10 cellular contexts compared by ENCODE assay signal in genomic region chr5:156846914-156847313, GRCh38. TPM values are rescaled to one million over a fixed set of nuclear protein-coding genes. Genes with fewer than 3 reads are reported as not detected.
"Had no signal": no experiment of that assay in that cellular context is flagged by ENCODE, and none has a peak within 500 bp of the region (broad histone marks: within the 10 kb centered on the region; RNA-seq: fewer than 3 reads in every experiment).

No MANE protein-coding gene starts in this region.

- H3K4me1 ChIP-seq: HAP-1 had no signal

- DNase-seq: GOT3, H7, HFFc6, IMR-90, KG1 had no signal

- FAIRE-seq: HTR-8/SVneo, K562 had no signal

- H3K4me3 Mint-ChIP-seq: HFFc6 had no signal

- H3K36me3 ChIP-seq: HAP-1 had no signal

- ATAC-seq: HCT116, K562 had no signal

- H3K27ac Mint-ChIP-seq: HFFc6 had no signal

- H3K9me3 ChIP-seq: HAP-1 had no signal

- H3K4me3 ChIP-seq: HAP-1, K562 had no signal

RNA-seq across cellular contexts. Expression of gene PPP1R2B, which starts 3.2 kb away (rescaled TPM):
- total RNA-seq: H7, HFFc6, HT-29, IMR-90, K562 had no signal
- polyA plus RNA-seq: IMR-90 had no signal
